9 cellular contexts compared by ENCODE assay signal in genomic region chr4:2151544-2151943, GRCh38.
"Had no signal": no experiment of that assay in that cellular context is flagged by ENCODE, and none has a peak within 500 bp of the region (broad histone marks: within the 10 kb centered on the region; RNA-seq: fewer than 3 reads in every experiment).

No MANE protein-coding gene starts in this region.

- H3K4me2 ChIP-seq: KMS-11 had no signal

- H3K9ac ChIP-seq: GM23248, KMS-11 had no signal

- H3K27ac ChIP-seq: GM23248, HL-60, KMS-11 had no signal

- H3K4me3 ChIP-seq: GM23248, HAP-1 had no signal

- H2AFZ ChIP-seq: GM23248 had no signal

- ATAC-seq: HCT116 had no signal

- H3K36me3 ChIP-seq: HAP-1 had no signal

- H3K9me3 ChIP-seq: HAP-1 had no signal

- H3K4me1 ChIP-seq: HAP-1 had no signal

- DNase-seq: GM23248, GOT3, H7, IMR-90, KBM-7 had no signal
